ENCODE assay signal across 26 cellular contexts in genomic region chr11:84552791-84553190, GRCh38.
A peak's percentile ranks its signal among the peaks of the same experiment; 100 is the strongest.
DNase-seq lines count a peak whose midpoint lies in the region; ATAC-seq, FAIRE-seq and TF ChIP-seq lines count a peak whose summit lies in the region.
"Had no signal": no experiment of that assay in that cellular context is flagged by ENCODE, and none has a peak within 500 bp of the region (broad histone marks: within the 10 kb centered on the region; RNA-seq: fewer than 3 reads in every experiment).

No MANE protein-coding gene starts in this region.

- no peaks in the 10 kb centered on the region for H3K9me3 Mint-ChIP-seq in astrocyte (ENCODE audit: unreplicated experiment)
- H3K9me3 Mint-ChIP-seq in stimulated activated memory B cell treated with anti-CD40 and anti-IgM and Interleukin-4, amounts not matched to agents 10 μg/mL and 1 μg/mL and 100 μg/mL, for 72 hours, result no peaks in the 10 kb centered on the region
- H3K9me3 Mint-ChIP-seq: H9 had no signal

- H2AFZ ChIP-seq in GM23248 (no peak overlapping the region), astrocyte (ENCODE audit: low read depth, low read length) (no peak overlapping the region)

- H3K27me3 ChIP-seq in GM23248 (replicated peaks; ENCODE audit: insufficient read depth) (no peaks in the 10 kb centered on the region), astrocyte (ENCODE audit: insufficient read depth, low read length) (no peaks in the 10 kb centered on the region)
- H3K27me3 ChIP-seq: BE2C had no signal

- H3K4me3 ChIP-seq in GM23248, result no peak overlapping the region
- no peak overlapping the region for H3K4me3 ChIP-seq in astrocyte (ENCODE audit: insufficient read depth, low read depth, low read length)
- H3K4me3 ChIP-seq in kidney (ENCODE audit: low read length in 2 of 2), result no peak overlapping the region
- H3K4me3 ChIP-seq: K562 had no signal

- H3K4me1 ChIP-seq in GM23248 (ENCODE audit: insufficient read depth) (peaks cover 5% of the 10 kb centered on the region), astrocyte (ENCODE audit: insufficient read depth, low read length) (no peaks in the 10 kb centered on the region), kidney (ENCODE audit: control insufficient read depth in 1 of 2, insufficient read depth in 1 of 2, low read depth in 1 of 2, low read length in 2 of 2) (no peaks in the 10 kb centered on the region)
- H3K4me1 ChIP-seq: BE2C had no signal

- H3K4me3 Mint-ChIP-seq in astrocyte (ENCODE audit: unreplicated experiment), result no peak overlapping the region
- no peak overlapping the region for H3K4me3 Mint-ChIP-seq in stimulated activated memory B cell treated with anti-CD40 and anti-IgM and Interleukin-4, amounts not matched to agents 10 μg/mL and 1 μg/mL and 100 μg/mL, for 72 hours
- H3K4me3 Mint-ChIP-seq: CD4-positive, CD25-positive, alpha-beta regulatory T cell; CD8-positive, alpha-beta memory T cell; H9 had no signal

- H3K9me3 ChIP-seq in GM23248 (ENCODE audit: low read depth) (no peaks in the 10 kb centered on the region), astrocyte (ENCODE audit: insufficient read depth, low read depth, low read length) (no peaks in the 10 kb centered on the region), kidney (ENCODE audit: control insufficient read depth in 1 of 2, low read length in 2 of 2) (no peaks in the 10 kb centered on the region)
- H3K9me3 ChIP-seq: BE2C had no signal

- no peaks in the 10 kb centered on the region for H3K9me2 ChIP-seq in GM23248 (ENCODE audit: insufficient read depth)

- no peak for TF ChIP-seq CTCF in astrocyte (IDR thresholded peaks at IDR 0.05; ENCODE audit: insufficient read depth, low read depth, low read length)
- no peak for TF ChIP-seq CTCF in kidney (IDR thresholded peaks at IDR 0.05; ENCODE audit: borderline replicate concordance, extremely low read depth, insufficient read depth)

- H3K27ac Mint-ChIP-seq in astrocyte (ENCODE audit: unreplicated experiment), result no peak overlapping the region
- H3K27ac Mint-ChIP-seq in stimulated activated memory B cell treated with anti-CD40 and anti-IgM and Interleukin-4, amounts not matched to agents 10 μg/mL and 1 μg/mL and 100 μg/mL, for 72 hours, result peak overlapping the region; percentile 15
- H3K27ac Mint-ChIP-seq: CD4-positive, CD25-positive, alpha-beta regulatory T cell; CD8-positive, alpha-beta memory T cell had no signal

- no peaks in the 10 kb centered on the region for H3K36me3 Mint-ChIP-seq in astrocyte (ENCODE audit: low read depth, unreplicated experiment)
- no peaks in the 10 kb centered on the region for H3K36me3 Mint-ChIP-seq in stimulated activated memory B cell treated with anti-CD40 and anti-IgM and Interleukin-4, amounts not matched to agents 10 μg/mL and 1 μg/mL and 100 μg/mL, for 72 hours
- H3K36me3 Mint-ChIP-seq: CD4-positive, CD25-positive, alpha-beta regulatory T cell; CD8-positive, alpha-beta memory T cell had no signal

- 21 to 28% methylated on average over 2 of the region's 2 CpGs for WGBS in GM23248 (ENCODE audit: low coverage in 1 of 2, low lambda C conversion rate in 2 of 2, missing lambda C conversion rate in 2 of 2), 2 experiments

- FAIRE-seq in astrocyte (lab: Jason Lieb, UNC) (no peak), kidney (lab: Jason Lieb, UNC) (no peak)
- FAIRE-seq: A204.1, G401.6, GM12892, GM18507, HTR-8/SVneo, K562 had no signal

- in situ Hi-C loops in GM23248 (cut with MboI), result loop anchor here (25.0 kb wide), 1 partner anchor 715 kb away; no protein-coding TSS in a partner anchor

- H3K79me2 ChIP-seq in GM23248 (ENCODE audit: insufficient read depth) (no peaks in the 10 kb centered on the region), astrocyte (ENCODE audit: insufficient read depth, low read length) (no peaks in the 10 kb centered on the region)

- intact Hi-C loops in kidney (cut with DNase I), result no loop called here

- H3K27me3 Mint-ChIP-seq in astrocyte (ENCODE audit: low read depth, unreplicated experiment), result no peaks in the 10 kb centered on the region
- no peaks in the 10 kb centered on the region for H3K27me3 Mint-ChIP-seq in stimulated activated memory B cell treated with anti-CD40 and anti-IgM and Interleukin-4, amounts not matched to agents 10 μg/mL and 1 μg/mL and 100 μg/mL, for 72 hours
- H3K27me3 Mint-ChIP-seq: CD4-positive, CD25-positive, alpha-beta regulatory T cell had no signal

- H3K27ac ChIP-seq in GM23248 (no peak overlapping the region), astrocyte (ENCODE audit: low read depth, low read length) (no peak overlapping the region), kidney (ENCODE audit: low read depth in 2 of 2, low read length in 2 of 2) (no peak overlapping the region)

- no peaks in the 10 kb centered on the region for H3K36me3 ChIP-seq in GM23248 (ENCODE audit: low read depth)
- H3K36me3 ChIP-seq in astrocyte (ENCODE audit: insufficient read depth, low read length), result no peaks in the 10 kb centered on the region
- H3K36me3 ChIP-seq in kidney (ENCODE audit: control insufficient read depth in 1 of 2, insufficient read depth in 2 of 2, low read length in 2 of 2), result no peaks in the 10 kb centered on the region
- H3K36me3 ChIP-seq: BE2C had no signal

- H3K9ac ChIP-seq in GM23248, result no peak overlapping the region
- no peak overlapping the region for H3K9ac ChIP-seq in astrocyte (ENCODE audit: low read length)
- H3K9ac ChIP-seq in kidney (ENCODE audit: low read length in 2 of 2), result no peak overlapping the region

- H4K20me1 ChIP-seq in GM23248 (ENCODE audit: insufficient read depth), result no peaks in the 10 kb centered on the region
- H4K20me1 ChIP-seq in astrocyte (ENCODE audit: insufficient read depth, low read length), result no peaks in the 10 kb centered on the region

- H3K4me2 ChIP-seq in GM23248 (ENCODE audit: unreplicated experiment), result no peak overlapping the region
- no peak overlapping the region for H3K4me2 ChIP-seq in astrocyte (ENCODE audit: low read length)

- no peaks in the 10 kb centered on the region; the same call in 1 of the 2 replicates for H3F3A ChIP-seq in GM23248 (ENCODE audit: insufficient read depth)

- ATAC-seq in stimulated activated memory B cell treated with anti-CD40 and anti-IgM and Interleukin-4, amounts not matched to agents 10 μg/mL and 1 μg/mL and 100 μg/mL, for 72 hours, result no peak
- ATAC-seq: K562 had no signal

- DNase-seq in GM23248 (peak; percentile 23), astrocyte (ENCODE audit: low read depth) (peak; percentile 6), kidney tubule cell (ENCODE audit: low spot score) (peak; percentile 22), mesenteric fat pad (ENCODE audit: low spot score) (no peak), kidney (no peak)
- DNase-seq in stimulated activated CD4-positive, alpha-beta T cell treated with anti-CD3 and anti-CD28 coated beads, Interleukin-2, amount 100 ng/mL, for 24 hours, result no peak
- DNase-seq: ACHN; BE2C; C1 segment of cervical spinal cord; CD4-positive, CD25-positive, alpha-beta regulatory T cell; CD8-positive, alpha-beta memory T cell; COR-L47; DMS 273 treated with DMSO at 0.1 percent for 48 hours; DMS53; DND-41; EL; GOT3; H9; IMR-90 had no signal

- peaks cover 14% of the 10 kb centered on the region for H3K4me1 Mint-ChIP-seq in astrocyte (ENCODE audit: low read depth, unreplicated experiment)
- H3K4me1 Mint-ChIP-seq in stimulated activated memory B cell treated with anti-CD40 and anti-IgM and Interleukin-4, amounts not matched to agents 10 μg/mL and 1 μg/mL and 100 μg/mL, for 72 hours, result peaks cover 26% of the 10 kb centered on the region
- H3K4me1 Mint-ChIP-seq: CD4-positive, CD25-positive, alpha-beta regulatory T cell; CD8-positive, alpha-beta memory T cell had no signal

Comparison
In these comparisons a context has a peak if more than half of its experiments do, and no peak if none do; other contexts are left out.
1. DNase-seq: peak in GM23248 (single experiment), astrocyte (single experiment) and kidney tubule cell (single experiment); none in mesenteric fat pad (single experiment), kidney (single experiment) and stimulated activated CD4-positive, alpha-beta T cell treated with anti-CD3 and anti-CD28 coated beads, Interleukin-2, amount 100 ng/mL, for 24 hours (0 of 2).